Comparison of ENCODE assay signal across 14 cellular contexts in the genomic region with DNA sequence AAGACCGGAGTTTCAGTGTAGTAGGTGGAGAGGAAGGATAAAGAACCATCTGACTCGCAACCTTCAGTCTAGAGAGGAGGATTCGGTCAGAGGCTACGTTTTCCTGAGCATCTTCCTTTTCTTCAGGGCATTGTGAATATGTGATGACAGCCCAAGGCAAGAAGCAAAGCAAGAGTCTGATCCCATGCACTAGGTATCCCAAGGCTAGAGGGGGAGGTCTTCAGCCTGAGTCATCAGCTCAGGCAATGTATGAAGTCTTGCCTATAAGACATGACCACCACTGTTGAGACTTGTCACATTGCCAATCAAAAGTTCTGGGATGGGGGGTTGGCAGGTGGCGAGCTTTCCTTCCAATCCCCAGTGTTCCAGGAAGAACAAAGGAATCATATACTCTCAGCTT.
DNase-seq lines count a peak whose midpoint lies in the region; ATAC-seq and TF ChIP-seq lines count a peak whose summit lies in the region.
"Had no signal": no experiment of that assay in that cellular context is flagged by ENCODE, and none has a peak within 500 bp of the region (broad histone marks: within the 10 kb centered on the region; RNA-seq: fewer than 3 reads in every experiment).

No MANE protein-coding gene starts in this region.

- peak overlapping the region; percentile 83 for H3K27ac ChIP-seq in PC-9
- H3K27ac ChIP-seq in duodenal mucosa (ENCODE audit: low read depth, low read length) = peak overlapping the region; percentile 62
- H3K27ac ChIP-seq: vagina had no signal

- peak overlapping the region; percentile 70 for H3K27ac Mint-ChIP-seq in neural crest cell (ENCODE audit: unreplicated experiment)

- no peak overlapping the region for H3K4me3 ChIP-seq in AG10803 (ENCODE audit: low read length)
- no peak overlapping the region for H3K4me3 ChIP-seq in PC-9
- peak overlapping the region in 1 of 2 donors; percentile 23 for H3K4me3 ChIP-seq in duodenal mucosa (ENCODE audit: low read depth in 1 of 2, low read length in 2 of 2)
- H3K4me3 ChIP-seq: pancreas, vagina had no signal

- no peaks in the 10 kb centered on the region for H3K27me3 ChIP-seq in PC-9 (ENCODE audit: insufficient read depth, low read depth)
- H3K27me3 ChIP-seq in duodenal mucosa (ENCODE audit: control insufficient read depth in 1 of 2, insufficient read depth in 2 of 2, low read length in 2 of 2) = no peaks in the 10 kb centered on the region
- H3K27me3 ChIP-seq: pancreas, vagina had no signal

- H3K79me2 ChIP-seq in PC-9 (ENCODE audit: low read depth) = no peaks in the 10 kb centered on the region

- ATAC-seq in HG02678 (IDR thresholded peaks at IDR 0.05; ENCODE audit: unreplicated experiment) = no peak
- no peak for ATAC-seq in GM18858 (IDR thresholded peaks at IDR 0.05; ENCODE audit: unreplicated experiment)

- peak; percentile 68 for DNase-seq in AG10803 (ENCODE audit: low read depth)
- DNase-seq in PC-9 = no peak
- no peak for DNase-seq in neural crest cell (ENCODE audit: low read depth, low spot score)
- DNase-seq in superior temporal gyrus (ENCODE audit: extremely low spot score) = no peak
- no peak for DNase-seq in NCI-H2029 (lab: John Stamatoyannopoulos, UW)
- DNase-seq: activated CD4-positive, alpha-beta T cell treated with anti-CD3 and anti-CD28 coated beads, Interleukin-2, amount 50 U/mL, for 1 hour; AML-193; stimulated activated CD4-positive, alpha-beta T cell treated with anti-CD3 and anti-CD28 coated beads, Interleukin-1b, Interleukin-23, amount 100 ng/mL, for 48 hours; T-helper 1 cell had no signal

- H3K27me3 Mint-ChIP-seq in neural crest cell (ENCODE audit: low read depth) = no peaks in the 10 kb centered on the region

- BruUV-seq in PC-9 (replicated peaks; lab: Mats Ljungman, UMichigan) = no TSS peak

- H3K9ac ChIP-seq in duodenal mucosa (ENCODE audit: low read depth in 1 of 2, low read length in 2 of 2) = peak overlapping the region; percentile 31 to 39

- no peaks in the 10 kb centered on the region for H4K20me1 ChIP-seq in PC-9 (ENCODE audit: insufficient read depth)

- POLR2A ChIA-PET in PC-9 (lab: Charles Lee; ENCODE audit: unreplicated experiment) = interaction anchor here (0.5 to 0.6 kb wide), 2 partner anchors 53 to 110 kb away, joined by 4 to 5 read pairs; no protein-coding TSS in a partner anchor

- H3K36me3 ChIP-seq in PC-9 (ENCODE audit: low read depth) (no peaks in the 10 kb centered on the region), duodenal mucosa (ENCODE audit: control insufficient read depth in 1 of 2, insufficient read depth in 2 of 2, low read length in 2 of 2) (no peaks in the 10 kb centered on the region)
- H3K36me3 ChIP-seq: pancreas, vagina had no signal

- H3K4me2 ChIP-seq in PC-9 = peak overlapping the region; percentile 60

- H3F3A ChIP-seq in PC-9 (ENCODE audit: insufficient read depth, low read depth) = peaks cover 32% of the 10 kb centered on the region

- no peak overlapping the region for H2AFZ ChIP-seq in PC-9

- H3K4me3 Mint-ChIP-seq in neural crest cell = no peak overlapping the region

- intact Hi-C loops in PC-9 (cut with micrococcal nuclease; ENCODE audit: unreplicated experiment) = loop anchor here (2.0 kb wide), 2 partner anchors 71 to 107 kb away; no protein-coding TSS in a partner anchor

- no peaks in the 10 kb centered on the region for H3K9me3 Mint-ChIP-seq in neural crest cell

- TF ChIP-seq CTCF in AG10803 (conservative IDR thresholded peaks at IDR 0.05; ENCODE audit: low read length) = no peak
- TF ChIP-seq CTCF in PC-9 (conservative IDR thresholded peaks at IDR 0.05) = no peak
- no peak for TF ChIP-seq CTCF in neural crest cell (conservative IDR thresholded peaks at IDR 0.05)

- H3K4me1 Mint-ChIP-seq in neural crest cell = peaks cover 6% of the 10 kb centered on the region

- H3K36me3 Mint-ChIP-seq in neural crest cell (ENCODE audit: low read depth) = no peaks in the 10 kb centered on the region

- no peaks in the 10 kb centered on the region for H3K9me2 ChIP-seq in PC-9 (ENCODE audit: insufficient read depth)

- H3K9me3 ChIP-seq in PC-9 (ENCODE audit: insufficient read depth, low read depth) (no peaks in the 10 kb centered on the region), duodenal mucosa (ENCODE audit: control insufficient read depth in 1 of 2, low read length in 2 of 2) (no peaks in the 10 kb centered on the region)
- H3K9me3 ChIP-seq: pancreas, vagina had no signal

- CTCF ChIA-PET in PC-9 (lab: Charles Lee) = interaction anchor here (1.2 kb wide), 2 partner anchors 52 to 115 kb away, joined by 3 to 5 read pairs; no protein-coding TSS in a partner anchor

- peaks cover 35% of the 10 kb centered on the region for H3K4me1 ChIP-seq in PC-9 (replicated peaks; ENCODE audit: insufficient read depth)
- H3K4me1 ChIP-seq in duodenal mucosa (ENCODE audit: control insufficient read depth in 1 of 2, insufficient read depth in 2 of 2, low read length in 2 of 2) = peaks cover 42 to 44% of the 10 kb centered on the region in 2 donors
